ENCODE assay signal across 21 cellular contexts in the genomic region with DNA sequence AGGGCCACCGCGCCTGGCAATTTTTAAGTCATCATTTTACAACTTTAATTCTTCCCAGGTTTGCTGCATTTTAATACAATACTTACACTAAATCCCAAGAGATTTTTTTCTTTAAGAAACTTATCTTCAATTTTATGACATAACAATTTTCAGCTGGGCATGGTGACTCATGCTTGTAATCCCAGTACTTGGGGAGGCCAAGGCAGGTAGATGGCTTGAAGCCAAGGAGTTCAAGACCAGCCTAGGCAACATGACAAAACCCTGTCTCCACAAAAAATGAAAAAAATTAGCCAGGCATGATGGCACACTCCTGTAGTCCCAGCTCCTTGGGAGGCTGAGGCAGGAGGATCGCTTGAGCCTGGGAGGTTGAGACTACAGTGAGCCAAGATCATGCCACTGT. TPM values are rescaled to one million over a fixed set of nuclear protein-coding genes. Genes with fewer than 3 reads are reported as not detected.
"Had no signal": no experiment of that assay in that cellular context is flagged by ENCODE, and none has a peak within 500 bp of the region (broad histone marks: within the 10 kb centered on the region; RNA-seq: fewer than 3 reads in every experiment).

No MANE protein-coding gene starts in this region.

- H2AFZ ChIP-seq: neural progenitor cell had no signal

- DNase-seq: activated CD4-positive, CD25-positive, alpha-beta regulatory T cell treated with anti-CD3 and anti-CD28 coated beads, Interleukin-2, amount 50 U/mL, for 72 hours; activated naive CD8-positive, alpha-beta T cell treated with anti-CD3 and anti-CD28 coated beads for 36 hours; brain microvascular endothelial cell; dermis blood vessel endothelial cell; effector memory CD8-positive, alpha-beta T cell; head of caudate nucleus; left colon; psoas muscle; right lobe of liver; stimulated activated CD4-positive, alpha-beta T cell treated with anti-CD3 and anti-CD28 coated beads, Interleukin-1b, Interleukin-23, amount 100 ng/mL, for 48 hours; stomach; T-helper 9 cell; testis; upper lobe of left lung had no signal

- H3K27ac ChIP-seq: brain microvascular endothelial cell, neural progenitor cell, psoas muscle, right lobe of liver, stomach, testis, upper lobe of left lung had no signal

- H3K4me1 ChIP-seq: psoas muscle, right lobe of liver, stomach, testis, upper lobe of left lung had no signal

- H3K4me3 ChIP-seq: lung, neural progenitor cell, psoas muscle, right lobe of liver, stomach, testis, upper lobe of left lung had no signal

- ATAC-seq: effector memory CD8-positive, alpha-beta T cell; left colon; psoas muscle; right lobe of liver had no signal

- H3K4me2 ChIP-seq: neural progenitor cell had no signal

- H3K9ac ChIP-seq: neural progenitor cell had no signal

- H3K36me3 ChIP-seq: brain microvascular endothelial cell had no signal

- H3K27me3 ChIP-seq: brain microvascular endothelial cell, neural progenitor cell, right lobe of liver, stomach, testis, upper lobe of left lung had no signal

- H3K9me3 ChIP-seq: psoas muscle, right lobe of liver, stomach, testis, upper lobe of left lung had no signal

RNA-seq across cellular contexts. Expression of gene CLDN25, which starts 38.8 kb away (rescaled TPM):
- total RNA-seq: activated CD8-positive, alpha-beta memory T cell treated with anti-CD3 and anti-CD28 coated beads for 36 hours; activated naive CD8-positive, alpha-beta T cell treated with anti-CD3 and anti-CD28 coated beads for 36 hours; activated T-helper 1 cell treated with anti-CD3 and anti-CD28 coated beads, Interleukin-12 subunit alpha, Interleukin-12 subunit beta, Interleukin-2, Interleukin-4 antibody, amounts not matched to agents 30 ng/mL and 10 ng/mL and 1 ng/mL, durations not matched to agents 14 hours and 24 hours and 36 hours; cerebellum; dermis blood vessel endothelial cell; epithelial cell of proximal tubule; left colon; lung; osteocyte; psoas muscle; right lobe of liver; stomach; testis; upper lobe of left lung had no signal
- polyA plus RNA-seq: lung, psoas muscle, stomach had no signal
